32 cellular contexts compared by ENCODE assay signal in the genomic region with DNA sequence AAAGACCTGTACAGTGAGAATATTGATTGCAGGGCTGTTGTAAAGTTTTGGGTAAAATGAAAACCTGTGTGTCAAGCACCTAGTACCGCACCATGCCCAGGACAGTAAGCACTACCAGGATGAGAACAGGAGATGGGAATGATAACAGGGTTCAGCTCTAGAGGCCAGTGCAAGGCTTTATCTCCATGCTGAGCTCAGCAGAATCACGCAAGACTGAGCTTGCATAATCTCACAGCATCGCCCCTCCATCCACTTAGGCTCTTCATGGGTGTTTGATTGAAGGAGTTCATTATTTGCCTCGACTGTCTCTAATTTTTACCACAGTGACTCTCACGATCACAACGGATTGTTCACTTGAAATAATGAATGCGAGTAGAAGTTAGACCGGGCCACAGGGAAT. TPM values are rescaled to one million over a fixed set of nuclear protein-coding genes. Genes with fewer than 3 reads are reported as not detected.
"Had no signal": no experiment of that assay in that cellular context is flagged by ENCODE, and none has a peak within 500 bp of the region (broad histone marks: within the 10 kb centered on the region; RNA-seq: fewer than 3 reads in every experiment).

No MANE protein-coding gene starts in this region.

- H3K27me3 ChIP-seq: colonic mucosa, gastrocnemius medialis, left lung had no signal

- H3K27ac ChIP-seq: colonic mucosa, epithelial cell of prostate, esophagus squamous epithelium, gastrocnemius medialis, heart right ventricle, left lung, lower lobe of right lung had no signal

- DNase-seq: colonic mucosa; cortex of kidney; effector CD8-positive, alpha-beta T cell; effector memory CD8-positive, alpha-beta T cell; endodermal cell; erythroblast; esophagus squamous epithelium; foreskin fibroblast; foreskin melanocyte; gastrocnemius medialis; glutamatergic neuron; head of caudate nucleus; heart right ventricle; hippocampal formation; left cardiac atrium; left lung; left ventricle myocardium superior; lower lobe of right lung; mesenchymal stem cell; mucosa of descending colon had no signal

- H3K4me3 ChIP-seq: colonic mucosa, esophagus squamous epithelium, gastrocnemius medialis, heart right ventricle, left lung, lower lobe of right lung, mucosa of descending colon had no signal

- H3K9me3 ChIP-seq: colonic mucosa, esophagus squamous epithelium, gastrocnemius medialis, heart right ventricle, left lung, lower lobe of right lung, mucosa of descending colon had no signal

- ATAC-seq: effector memory CD8-positive, alpha-beta T cell; esophagus mucosa; gastrocnemius medialis; heart right ventricle; left cardiac atrium; left lung; left ventricle myocardium superior; lower lobe of right lung; mucosa of descending colon had no signal

- FAIRE-seq: endometrium, islet of Langerhans, keratinocyte had no signal

- H3K36me3 ChIP-seq: colonic mucosa, esophagus squamous epithelium, gastrocnemius medialis, heart right ventricle, left lung, lower lobe of right lung had no signal

- H3K4me1 ChIP-seq: colonic mucosa, gastrocnemius medialis, heart right ventricle, left lung, lower lobe of right lung had no signal

RNA-seq across cellular contexts. Expression of gene ATP13A5, which starts 2.9 kb away (rescaled TPM):
- total RNA-seq: dermis microvascular lymphatic vessel endothelial cell, gastrocnemius medialis, glomerular endothelial cell, heart right ventricle, kidney epithelial cell, left cardiac atrium, left ventricle myocardium superior, lung microvascular endothelial cell, mesenteric fat pad, mesothelial cell of epicardium, myocyte had no signal
- polyA plus RNA-seq: keratinocyte had no signal
